9 cellular contexts compared by ENCODE assay signal in the genomic region with DNA sequence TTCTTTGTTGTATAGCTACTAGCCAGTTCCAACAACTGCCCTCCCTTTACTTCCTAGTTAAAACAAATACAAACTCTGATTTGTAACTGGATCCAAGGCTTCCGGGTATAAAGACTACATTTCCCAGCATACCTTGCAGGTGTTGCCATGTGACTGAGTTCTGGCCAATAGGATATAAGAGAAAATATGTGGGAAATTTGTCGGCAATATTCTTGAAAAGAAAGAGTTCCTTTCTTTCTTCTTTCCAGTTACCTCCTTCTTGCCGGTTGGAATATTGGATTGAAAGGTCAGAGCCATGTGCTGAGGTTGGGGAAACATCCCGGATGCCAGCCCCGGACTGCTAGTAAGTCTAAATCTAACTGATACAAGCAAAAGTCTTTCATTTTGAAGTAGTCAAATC. TPM values are rescaled to one million over a fixed set of nuclear protein-coding genes. Genes with fewer than 3 reads are reported as not detected.
DNase-seq lines count a peak whose midpoint lies in the region; ATAC-seq and TF ChIP-seq lines count a peak whose summit lies in the region.
"Had no signal": no experiment of that assay in that cellular context is flagged by ENCODE, and none has a peak within 500 bp of the region (broad histone marks: within the 10 kb centered on the region; RNA-seq: fewer than 3 reads in every experiment).

No MANE protein-coding gene starts in this region.

- no peaks in the 10 kb centered on the region for H3K36me3 Mint-ChIP-seq in CD14-positive monocyte
- no peaks in the 10 kb centered on the region for H3K36me3 Mint-ChIP-seq in memory B cell

- H3K4me3 Mint-ChIP-seq in CD14-positive monocyte (peak overlapping the region; percentile 77 to 92), memory B cell (peak overlapping the region; percentile 75)

- H3K27ac Mint-ChIP-seq in CD14-positive monocyte (peak overlapping the region in 2 of 7 donors; percentile 31 to 65), memory B cell (no peak overlapping the region)

- no peaks in the 10 kb centered on the region for H3K4me1 ChIP-seq in RWPE2 (ENCODE audit: insufficient read depth, poor library complexity, severe bottlenecking)

- H3K27me3 Mint-ChIP-seq in CD14-positive monocyte (ENCODE audit: low read depth in 3 of 3) (peaks cover 1 to 8% (median 5%) of the 10 kb centered on the region in 3 donors), memory B cell (no peaks in the 10 kb centered on the region)

- no peaks in the 10 kb centered on the region for H3K36me3 ChIP-seq in RWPE2 (ENCODE audit: low read depth)
- H3K36me3 ChIP-seq: neutrophil had no signal

- no peak for TF ChIP-seq CTCF in CD14-positive monocyte (IDR thresholded peaks at IDR 0.05)
- no peak for TF ChIP-seq CTCF in RWPE2 (IDR thresholded peaks at IDR 0.05; ENCODE audit: poor library complexity, severe bottlenecking)
- TF ChIP-seq CTCF in coronary artery (IDR thresholded peaks at IDR 0.05), result no peak

- ATAC-seq in RWPE2 (ENCODE audit: low read depth), result peak; percentile 74; the same call in 2 of the 3 replicates
- peak; percentile 81 for ATAC-seq in memory B cell (ENCODE audit: low read depth)
- no peak for ATAC-seq in GM18909 (IDR thresholded peaks at IDR 0.05; ENCODE audit: poor library complexity, unreplicated experiment)
- ATAC-seq in GM19397 (IDR thresholded peaks at IDR 0.05; ENCODE audit: unreplicated experiment), result no peak

- H3K27me3 ChIP-seq in RWPE2 (ENCODE audit: insufficient read depth, poor library complexity, severe bottlenecking), result no peaks in the 10 kb centered on the region

- H3K9me3 Mint-ChIP-seq in CD14-positive monocyte (peaks cover 0 to 2% (median 0%) of the 10 kb centered on the region in 7 donors), memory B cell (peaks cover 4% of the 10 kb centered on the region)

- H3K4me1 Mint-ChIP-seq in CD14-positive monocyte (peaks cover 6% of the 10 kb centered on the region), memory B cell (peaks cover 4% of the 10 kb centered on the region)

- H3K27ac ChIP-seq in RWPE2 (ENCODE audit: poor library complexity, severe bottlenecking), result no peak overlapping the region
- no peak overlapping the region for H3K27ac ChIP-seq in coronary artery
- H3K27ac ChIP-seq: neutrophil had no signal

- no peaks in the 10 kb centered on the region for H3K9me3 ChIP-seq in RWPE2 (ENCODE audit: severe bottlenecking)
- H3K9me3 ChIP-seq: neutrophil had no signal

- DNase-seq in CD14-positive monocyte (ENCODE audit: low spot score), result no peak
- peak; percentile 71 for DNase-seq in H4 (ENCODE audit: low spot score)
- DNase-seq in RWPE2 (ENCODE audit: low spot score), result no peak
- no peak for DNase-seq in coronary artery (ENCODE audit: low spot score)
- DNase-seq in memory B cell (ENCODE audit: low spot score in 2 of 2), result peak in 1 of 2 donors; percentile 32
- no peak for DNase-seq in NCI-H1105 treated with DMSO at 0.1 percent for 48 hours (lab: John Stamatoyannopoulos, UW)

- H3K4me3 ChIP-seq in RWPE2 (ENCODE audit: severe bottlenecking) (peak overlapping the region; percentile 47), coronary artery (peak overlapping the region; percentile 52)

- intact Hi-C loops in CD14-positive monocyte (cut with micrococcal nuclease), result no loop called here

RNA-seq across cellular contexts. Expression of gene ZBTB40, which starts 23.0 kb away (rescaled TPM):
- polyA plus RNA-seq in CD14-positive monocyte, result 1 to 10 TPM; 1.1 to 1.3 TPM
- 12.1 and 14.0 TPM in 2 replicates for total RNA-seq in H4 (2014; rRNA removed; shearing (Covaris generic))

Comparison
In these comparisons a context has a peak if more than half of its experiments do, and no peak if none do; other contexts are left out.
1. ATAC-seq: peak in RWPE2 (single experiment) and memory B cell (single experiment); none in GM18909 (single experiment) and GM19397 (single experiment).